1 cellular context compared by ENCODE assay signal in the genomic region with DNA sequence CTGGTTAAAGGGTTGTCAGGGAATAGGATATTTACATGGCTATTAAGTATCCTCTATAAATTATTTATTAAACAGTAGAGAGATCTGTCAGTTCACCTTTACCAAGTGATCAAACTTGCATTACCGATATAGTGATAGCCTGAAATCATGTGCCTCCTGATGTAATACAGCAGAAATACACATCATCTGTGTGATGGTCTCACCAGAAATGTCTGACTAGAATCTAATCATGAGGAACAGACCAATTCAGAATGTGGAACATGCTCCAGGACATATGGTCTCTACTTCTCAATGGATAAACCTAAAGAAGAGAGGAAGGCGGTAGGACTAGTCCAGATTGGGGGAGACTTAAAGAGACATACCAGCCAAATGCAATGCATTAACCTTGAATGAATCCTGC.
TF ChIP-seq lines count a peak whose summit lies in the region.

No MANE protein-coding gene starts in this region.

TF ChIP-seq in K562, 482 proteins besides CTCF, POLR2A, EP300 and RAD21:
- TF ChIP-seq C11orf30 (IDR thresholded peaks at IDR 0.05; ENCODE audit: low read depth) (no peak), EP400 (IDR thresholded peaks at IDR 0.05) (peak; percentile 34; the same call in 1 of the 2 replicates), ZZZ3 (IDR thresholded peaks at IDR 0.05) (no peak), MTA3 (IDR thresholded peaks at IDR 0.05; ENCODE audit: borderline replicate concordance) (no peak), NR2C2 (CRISPR knock-in tag; IDR thresholded peaks at IDR 0.05) (no peak), NR2C2 (tag; IDR thresholded peaks at IDR 0.05) (0 out of 2 replicates have a peak, but pooled peaks have one; percentile 12), MYC (IDR thresholded peaks at IDR 0.05; ENCODE audit: low read depth, low read length) (peak; percentile 82), MYC (CRISPR knock-in tag; IDR thresholded peaks at IDR 0.05; ENCODE audit: borderline replicate concordance, low read depth) (no peak), POLR2H (tag; IDR thresholded peaks at IDR 0.05; ENCODE audit: low read depth) (peak; percentile 39; the same call in 1 of the 2 replicates), SMAD4 (CRISPR knock-in tag; conservative IDR thresholded peaks at IDR 0.05) (0 out of 2 replicates have a peak, but pooled peaks have one; percentile 12), TAL1 (IDR thresholded peaks at IDR 0.05) (peak; percentile 26; the same call in 1 of the 2 replicates), CEBPG (CRISPR knock-in tag; IDR thresholded peaks at IDR 0.05) (peak; percentile 79), CEBPG (tag; conservative IDR thresholded peaks at IDR 0.05 in 1 of 2, IDR thresholded peaks at IDR 0.05 in 1 of 2) (peak in 1 of 2 experiments; percentile 73; a peak in 2 of 4 replicates), NFIC (IDR thresholded peaks at IDR 0.05) (no peak), ATF3 (IDR thresholded peaks at IDR 0.05) (peak; percentile 62; the same call in 1 of the 2 replicates), ATF3 (CRISPR knock-in tag; conservative IDR thresholded peaks at IDR 0.05) (no peak), TRIM24 (IDR thresholded peaks at IDR 0.05) (peak; percentile 29 to 73; a peak in 2 of 4 replicates), HMBOX1 (IDR thresholded peaks at IDR 0.05) (peak; percentile 20; the same call in 1 of the 2 replicates)
- TF ChIP-seq, protein P1, sequence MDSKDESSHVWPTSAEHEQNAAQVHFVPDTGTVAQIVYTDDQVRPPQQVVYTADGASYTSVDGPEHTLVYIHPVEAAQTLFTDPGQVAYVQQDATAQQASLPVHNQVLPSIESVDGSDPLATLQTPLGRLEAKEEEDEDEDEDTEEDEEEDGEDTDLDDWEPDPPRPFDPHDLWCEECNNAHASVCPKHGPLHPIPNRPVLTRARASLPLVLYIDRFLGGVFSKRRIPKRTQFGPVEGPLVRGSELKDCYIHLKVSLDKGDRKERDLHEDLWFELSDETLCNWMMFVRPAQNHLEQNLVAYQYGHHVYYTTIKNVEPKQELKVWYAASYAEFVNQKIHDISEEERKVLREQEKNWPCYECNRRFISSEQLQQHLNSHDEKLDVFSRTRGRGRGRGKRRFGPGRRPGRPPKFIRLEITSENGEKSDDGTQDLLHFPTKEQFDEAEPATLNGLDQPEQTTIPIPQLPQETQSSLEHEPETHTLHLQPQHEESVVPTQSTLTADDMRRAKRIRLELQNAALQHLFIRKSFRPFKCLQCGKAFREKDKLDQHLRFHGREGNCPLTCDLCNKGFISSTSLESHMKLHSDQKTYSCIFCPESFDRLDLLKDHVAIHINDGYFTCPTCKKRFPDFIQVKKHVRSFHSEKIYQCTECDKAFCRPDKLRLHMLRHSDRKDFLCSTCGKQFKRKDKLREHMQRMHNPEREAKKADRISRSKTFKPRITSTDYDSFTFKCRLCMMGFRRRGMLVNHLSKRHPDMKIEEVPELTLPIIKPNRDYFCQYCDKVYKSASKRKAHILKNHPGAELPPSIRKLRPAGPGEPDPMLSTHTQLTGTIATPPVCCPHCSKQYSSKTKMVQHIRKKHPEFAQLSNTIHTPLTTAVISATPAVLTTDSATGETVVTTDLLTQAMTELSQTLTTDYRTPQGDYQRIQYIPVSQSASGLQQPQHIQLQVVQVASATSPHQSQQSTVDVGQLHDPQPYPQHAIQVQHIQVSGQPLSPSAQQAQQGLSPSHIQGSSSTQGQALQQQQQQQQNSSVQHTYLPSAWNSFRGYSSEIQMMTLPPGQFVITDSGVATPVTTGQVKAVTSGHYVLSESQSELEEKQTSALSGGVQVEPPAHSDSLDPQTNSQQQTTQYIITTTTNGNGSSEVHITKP (IDR thresholded peaks at IDR 0.05; ENCODE audit: partially characterized antibody): peak; percentile 25
- TF ChIP-seq, protein P2, sequence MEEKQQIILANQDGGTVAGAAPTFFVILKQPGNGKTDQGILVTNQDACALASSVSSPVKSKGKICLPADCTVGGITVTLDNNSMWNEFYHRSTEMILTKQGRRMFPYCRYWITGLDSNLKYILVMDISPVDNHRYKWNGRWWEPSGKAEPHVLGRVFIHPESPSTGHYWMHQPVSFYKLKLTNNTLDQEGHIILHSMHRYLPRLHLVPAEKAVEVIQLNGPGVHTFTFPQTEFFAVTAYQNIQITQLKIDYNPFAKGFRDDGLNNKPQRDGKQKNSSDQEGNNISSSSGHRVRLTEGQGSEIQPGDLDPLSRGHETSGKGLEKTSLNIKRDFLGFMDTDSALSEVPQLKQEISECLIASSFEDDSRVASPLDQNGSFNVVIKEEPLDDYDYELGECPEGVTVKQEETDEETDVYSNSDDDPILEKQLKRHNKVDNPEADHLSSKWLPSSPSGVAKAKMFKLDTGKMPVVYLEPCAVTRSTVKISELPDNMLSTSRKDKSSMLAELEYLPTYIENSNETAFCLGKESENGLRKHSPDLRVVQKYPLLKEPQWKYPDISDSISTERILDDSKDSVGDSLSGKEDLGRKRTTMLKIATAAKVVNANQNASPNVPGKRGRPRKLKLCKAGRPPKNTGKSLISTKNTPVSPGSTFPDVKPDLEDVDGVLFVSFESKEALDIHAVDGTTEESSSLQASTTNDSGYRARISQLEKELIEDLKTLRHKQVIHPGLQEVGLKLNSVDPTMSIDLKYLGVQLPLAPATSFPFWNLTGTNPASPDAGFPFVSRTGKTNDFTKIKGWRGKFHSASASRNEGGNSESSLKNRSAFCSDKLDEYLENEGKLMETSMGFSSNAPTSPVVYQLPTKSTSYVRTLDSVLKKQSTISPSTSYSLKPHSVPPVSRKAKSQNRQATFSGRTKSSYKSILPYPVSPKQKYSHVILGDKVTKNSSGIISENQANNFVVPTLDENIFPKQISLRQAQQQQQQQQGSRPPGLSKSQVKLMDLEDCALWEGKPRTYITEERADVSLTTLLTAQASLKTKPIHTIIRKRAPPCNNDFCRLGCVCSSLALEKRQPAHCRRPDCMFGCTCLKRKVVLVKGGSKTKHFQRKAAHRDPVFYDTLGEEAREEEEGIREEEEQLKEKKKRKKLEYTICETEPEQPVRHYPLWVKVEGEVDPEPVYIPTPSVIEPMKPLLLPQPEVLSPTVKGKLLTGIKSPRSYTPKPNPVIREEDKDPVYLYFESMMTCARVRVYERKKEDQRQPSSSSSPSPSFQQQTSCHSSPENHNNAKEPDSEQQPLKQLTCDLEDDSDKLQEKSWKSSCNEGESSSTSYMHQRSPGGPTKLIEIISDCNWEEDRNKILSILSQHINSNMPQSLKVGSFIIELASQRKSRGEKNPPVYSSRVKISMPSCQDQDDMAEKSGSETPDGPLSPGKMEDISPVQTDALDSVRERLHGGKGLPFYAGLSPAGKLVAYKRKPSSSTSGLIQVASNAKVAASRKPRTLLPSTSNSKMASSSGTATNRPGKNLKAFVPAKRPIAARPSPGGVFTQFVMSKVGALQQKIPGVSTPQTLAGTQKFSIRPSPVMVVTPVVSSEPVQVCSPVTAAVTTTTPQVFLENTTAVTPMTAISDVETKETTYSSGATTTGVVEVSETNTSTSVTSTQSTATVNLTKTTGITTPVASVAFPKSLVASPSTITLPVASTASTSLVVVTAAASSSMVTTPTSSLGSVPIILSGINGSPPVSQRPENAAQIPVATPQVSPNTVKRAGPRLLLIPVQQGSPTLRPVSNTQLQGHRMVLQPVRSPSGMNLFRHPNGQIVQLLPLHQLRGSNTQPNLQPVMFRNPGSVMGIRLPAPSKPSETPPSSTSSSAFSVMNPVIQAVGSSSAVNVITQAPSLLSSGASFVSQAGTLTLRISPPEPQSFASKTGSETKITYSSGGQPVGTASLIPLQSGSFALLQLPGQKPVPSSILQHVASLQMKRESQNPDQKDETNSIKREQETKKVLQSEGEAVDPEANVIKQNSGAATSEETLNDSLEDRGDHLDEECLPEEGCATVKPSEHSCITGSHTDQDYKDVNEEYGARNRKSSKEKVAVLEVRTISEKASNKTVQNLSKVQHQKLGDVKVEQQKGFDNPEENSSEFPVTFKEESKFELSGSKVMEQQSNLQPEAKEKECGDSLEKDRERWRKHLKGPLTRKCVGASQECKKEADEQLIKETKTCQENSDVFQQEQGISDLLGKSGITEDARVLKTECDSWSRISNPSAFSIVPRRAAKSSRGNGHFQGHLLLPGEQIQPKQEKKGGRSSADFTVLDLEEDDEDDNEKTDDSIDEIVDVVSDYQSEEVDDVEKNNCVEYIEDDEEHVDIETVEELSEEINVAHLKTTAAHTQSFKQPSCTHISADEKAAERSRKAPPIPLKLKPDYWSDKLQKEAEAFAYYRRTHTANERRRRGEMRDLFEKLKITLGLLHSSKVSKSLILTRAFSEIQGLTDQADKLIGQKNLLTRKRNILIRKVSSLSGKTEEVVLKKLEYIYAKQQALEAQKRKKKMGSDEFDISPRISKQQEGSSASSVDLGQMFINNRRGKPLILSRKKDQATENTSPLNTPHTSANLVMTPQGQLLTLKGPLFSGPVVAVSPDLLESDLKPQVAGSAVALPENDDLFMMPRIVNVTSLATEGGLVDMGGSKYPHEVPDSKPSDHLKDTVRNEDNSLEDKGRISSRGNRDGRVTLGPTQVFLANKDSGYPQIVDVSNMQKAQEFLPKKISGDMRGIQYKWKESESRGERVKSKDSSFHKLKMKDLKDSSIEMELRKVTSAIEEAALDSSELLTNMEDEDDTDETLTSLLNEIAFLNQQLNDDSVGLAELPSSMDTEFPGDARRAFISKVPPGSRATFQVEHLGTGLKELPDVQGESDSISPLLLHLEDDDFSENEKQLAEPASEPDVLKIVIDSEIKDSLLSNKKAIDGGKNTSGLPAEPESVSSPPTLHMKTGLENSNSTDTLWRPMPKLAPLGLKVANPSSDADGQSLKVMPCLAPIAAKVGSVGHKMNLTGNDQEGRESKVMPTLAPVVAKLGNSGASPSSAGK (IDR thresholded peaks at IDR 0.05): peak; percentile 22; the same call in 1 of the 2 replicates
- TF ChIP-seq, protein P3, sequence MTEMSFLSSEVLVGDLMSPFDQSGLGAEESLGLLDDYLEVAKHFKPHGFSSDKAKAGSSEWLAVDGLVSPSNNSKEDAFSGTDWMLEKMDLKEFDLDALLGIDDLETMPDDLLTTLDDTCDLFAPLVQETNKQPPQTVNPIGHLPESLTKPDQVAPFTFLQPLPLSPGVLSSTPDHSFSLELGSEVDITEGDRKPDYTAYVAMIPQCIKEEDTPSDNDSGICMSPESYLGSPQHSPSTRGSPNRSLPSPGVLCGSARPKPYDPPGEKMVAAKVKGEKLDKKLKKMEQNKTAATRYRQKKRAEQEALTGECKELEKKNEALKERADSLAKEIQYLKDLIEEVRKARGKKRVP (CRISPR knock-in tag; IDR thresholded peaks at IDR 0.05): 0 out of 2 replicates have a peak, but pooled peaks have one; percentile 68
